In the genomic region with DNA sequence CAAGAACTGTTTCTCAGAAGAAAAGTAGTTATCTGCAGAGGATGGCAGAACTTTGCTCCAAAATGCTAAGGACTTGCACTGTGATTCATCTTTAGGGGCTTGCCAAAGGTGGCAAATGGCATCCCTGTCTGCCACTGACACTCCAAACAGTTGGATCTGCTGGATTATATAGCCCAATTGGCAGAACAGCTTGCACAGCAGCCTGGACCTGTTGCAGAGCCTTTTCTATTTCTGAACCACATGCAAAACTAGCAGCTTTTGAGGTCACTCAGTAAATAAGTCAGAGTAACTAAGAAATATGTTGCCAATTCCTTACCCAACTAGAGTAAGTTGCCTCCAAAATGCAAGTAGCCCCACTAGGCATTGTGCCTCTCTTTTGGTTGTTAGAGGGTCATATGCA, we compare ENCODE assay signal across 9 cellular contexts.
"Had no signal": no experiment of that assay in that cellular context is flagged by ENCODE, and none has a peak within 500 bp of the region (broad histone marks: within the 10 kb centered on the region; RNA-seq: fewer than 3 reads in every experiment).

No MANE protein-coding gene starts in this region.

- H3K36me3 ChIP-seq: HAP-1 had no signal

- H3K9me3 ChIP-seq: HAP-1 had no signal

- H2AFZ ChIP-seq: GM23338 had no signal

- H3K4me3 ChIP-seq: GM23338, HAP-1, K562 had no signal

- ATAC-seq: GM23338, HCT116, K562 had no signal

- H3K4me1 ChIP-seq: HAP-1 had no signal

- DNase-seq: H7, HFFc6, IMR-90 had no signal

- H3K4me2 ChIP-seq: GM23338 had no signal

- H3K27ac ChIP-seq: HL-60 had no signal

- FAIRE-seq: H1, K562 had no signal
